ENCODE assay signal across 9 cellular contexts in the genomic region with DNA sequence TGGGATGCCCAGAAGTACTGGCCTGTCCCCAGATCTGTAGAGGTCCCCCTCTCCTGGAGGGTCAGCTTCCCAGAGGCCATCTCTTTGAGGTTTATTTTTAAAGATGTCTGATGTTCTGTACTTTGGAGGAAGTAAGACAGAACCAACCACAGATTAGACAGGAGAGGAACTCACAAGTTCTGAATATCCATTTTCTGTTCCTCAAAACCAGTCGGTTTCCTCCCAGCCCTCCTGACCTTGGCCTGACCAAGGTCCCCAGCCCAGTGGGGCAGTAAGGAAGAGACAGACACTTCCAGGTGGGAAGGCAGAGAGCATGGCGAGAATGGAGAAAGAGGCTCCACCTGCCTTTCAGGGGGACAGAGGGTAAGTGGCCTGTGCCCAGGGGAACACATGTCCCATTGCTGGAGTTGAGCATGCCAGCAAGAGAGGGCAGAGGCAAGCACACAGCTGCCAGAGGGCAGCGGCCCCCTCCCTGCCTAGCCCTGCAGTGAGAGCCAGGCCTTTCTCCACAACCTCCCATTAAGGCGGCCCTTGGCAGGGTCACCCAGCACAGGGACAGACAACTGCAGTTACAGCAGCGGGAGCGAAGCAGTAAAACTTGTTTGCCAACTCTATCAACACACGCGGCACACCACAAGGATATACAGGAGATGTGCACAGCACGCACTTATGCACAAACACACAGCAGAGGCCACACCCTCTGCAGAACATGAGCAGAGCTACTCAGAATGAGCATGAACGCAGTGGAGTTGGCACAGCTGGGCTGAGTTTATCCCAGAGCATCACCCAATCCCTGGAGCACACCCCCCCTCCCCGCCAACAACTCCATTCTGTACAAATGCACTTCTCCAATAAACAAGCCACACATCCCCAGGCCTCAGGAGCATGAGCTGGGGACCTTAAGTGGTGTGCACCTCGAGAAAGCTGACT. TPM values are rescaled to one million over a fixed set of nuclear protein-coding genes. Genes with fewer than 3 reads are reported as not detected.
A peak's percentile ranks its signal among the peaks of the same experiment; 100 is the strongest.
DNase-seq lines count a peak whose midpoint lies in the region; ATAC-seq and TF ChIP-seq lines count a peak whose summit lies in the region.
"Had no signal": no experiment of that assay in that cellular context is flagged by ENCODE, and none has a peak within 500 bp of the region (broad histone marks: within the 10 kb centered on the region; RNA-seq: fewer than 3 reads in every experiment).

No MANE protein-coding gene starts in this region.

- ATAC-seq in GM19023 (IDR thresholded peaks at IDR 0.05; ENCODE audit: unreplicated experiment) (no peak), HG03571 (IDR thresholded peaks at IDR 0.05; ENCODE audit: unreplicated experiment) (no peak), HG03565 (IDR thresholded peaks at IDR 0.05; ENCODE audit: unreplicated experiment) (no peak)

- TF ChIP-seq CTCF in esophagus muscularis mucosa (IDR thresholded peaks at IDR 0.05): no peak

- no peak for TF ChIP-seq EP300 in esophagus muscularis mucosa (IDR thresholded peaks at IDR 0.05)

- peaks cover 41 to 66% (median 64%) of the 10 kb centered on the region in 4 donors for H3K4me1 ChIP-seq in esophagus muscularis mucosa

- TF ChIP-seq POLR2A in esophagus muscularis mucosa (IDR thresholded peaks at IDR 0.05; ENCODE audit: low read depth): no peak

- intact Hi-C loops in esophagus muscularis mucosa (cut with DNase I): no loop called here

- DNase-seq in CD1c-positive myeloid dendritic cell (ENCODE audit: extremely low spot score) (peak; percentile 81), NCI-H2196 treated with DMSO at 0.1 percent for 48 hours (lab: John Stamatoyannopoulos, UW; ENCODE audit: unreplicated experiment) (peak; percentile 77), esophagus muscularis mucosa (ENCODE audit: extremely low spot score) (no peak), occipital lobe (lab: John Stamatoyannopoulos, UW) (peak; percentile 50), cerebellar cortex (ENCODE audit: low spot score) (no peak)

- no peaks in the 10 kb centered on the region for H3K36me3 ChIP-seq in esophagus muscularis mucosa
- H3K36me3 ChIP-seq: SJCRH30 had no signal

- H3K9me3 ChIP-seq in esophagus muscularis mucosa: no peaks in the 10 kb centered on the region
- H3K9me3 ChIP-seq: SJCRH30 had no signal

- peak overlapping the region; percentile 29 to 46 (median 36) for H3K4me3 ChIP-seq in esophagus muscularis mucosa
- H3K4me3 ChIP-seq: SJCRH30 had no signal

- no peaks in the 10 kb centered on the region for H3K27me3 ChIP-seq in esophagus muscularis mucosa
- H3K27me3 ChIP-seq: SJCRH30 had no signal

- 58% methylated on average over 5 of the region's 12 CpGs for WGBS in esophagus muscularis mucosa

- peak overlapping the region; percentile 78 to 89 (median 84) for H3K27ac ChIP-seq in esophagus muscularis mucosa (replicated peaks in 1 of 4)
- H3K27ac ChIP-seq: SJCRH30 had no signal

RNA-seq across cellular contexts. Expression of gene SEMA4C, which starts 18.5 kb away (rescaled TPM):
- 10 to 100 TPM; 54.4 to 82.7 (median 75.4) TPM for total RNA-seq in esophagus muscularis mucosa
- 54.9 TPM for total RNA-seq in occipital lobe

RNA-seq across cellular contexts. Expression of gene ANKRD39, which starts 30.5 kb away (rescaled TPM):
- total RNA-seq in esophagus muscularis mucosa (10 to 100 TPM; 12.4 to 17.2 (median 14.7) TPM), occipital lobe (8.0 TPM)

RNA-seq across cellular contexts. Expression of gene ANKRD23, which starts 44.5 kb away (rescaled TPM):
- 1 to 10 TPM; 2.2 to 6.0 (median 4.2) TPM for total RNA-seq in esophagus muscularis mucosa
- total RNA-seq in occipital lobe: 5.9 TPM

Comparison
In these comparisons a context has a peak if more than half of its experiments do, and no peak if none do; other contexts are left out.
1. DNase-seq: peak in CD1c-positive myeloid dendritic cell (single experiment), NCI-H2196 treated with DMSO at 0.1 percent for 48 hours (single experiment) and occipital lobe (single experiment); none in esophagus muscularis mucosa (single experiment) and cerebellar cortex (single experiment).